In genomic region chr19:49498475-49498874, GRCh38 we compare ENCODE assay signal across 10 cellular contexts. TPM values are rescaled to one million over a fixed set of nuclear protein-coding genes. Genes with fewer than 3 reads are reported as not detected.
DNase-seq lines count a peak whose midpoint lies in the region; ATAC-seq and TF ChIP-seq lines count a peak whose summit lies in the region.
"Had no signal": no experiment of that assay in that cellular context is flagged by ENCODE, and none has a peak within 500 bp of the region (broad histone marks: within the 10 kb centered on the region; RNA-seq: fewer than 3 reads in every experiment).

No MANE protein-coding gene starts in this region.

- no peak for TF ChIP-seq POLR2A in IMR-90 (IDR thresholded peaks at IDR 0.05; ENCODE audit: low read depth, low read length)
- TF ChIP-seq POLR2A in erythroblast (IDR thresholded peaks at IDR 0.05; ENCODE audit: low read length), result no peak

- H3K27me3 Mint-ChIP-seq in Calu3 (ENCODE audit: unreplicated experiment) (no peaks in the 10 kb centered on the region), nephron progenitor cell (ENCODE audit: low read depth, poor library complexity) (peaks cover 10% of the 10 kb centered on the region)

- WGBS in IMR-90 (ENCODE audit: extremely low coverage in 2 of 2, insufficient read length in 1 of 2), 2 experiments, result 100% methylated on average over 1 of the region's 7 CpGs; no CpG with 5 or more reads in 1 of the 2 experiments

- BruUV-seq in Calu3 (replicated peaks; lab: Mats Ljungman, UMichigan) (no TSS peak), IMR-90 (replicated peaks; lab: Mats Ljungman, UMichigan) (no TSS peak)

- no peak overlapping the region for H3K4ac ChIP-seq in IMR-90 (ENCODE audit: low read depth, low read length)

- H3K4me2 ChIP-seq in IMR-90 (ENCODE audit: low read depth, low read length), result no peak overlapping the region

- no peak overlapping the region for H3K27ac ChIP-seq in IMR-90 (ENCODE audit: insufficient read depth, low read length)
- H3K27ac ChIP-seq: foreskin keratinocyte had no signal

- H3K9me3 Mint-ChIP-seq in Calu3 (ENCODE audit: low read depth, unreplicated experiment) (no peaks in the 10 kb centered on the region), nephron progenitor cell (peaks cover 7% of the 10 kb centered on the region)

- DNase-seq in Calu3 (no peak), IMR-90 (no peak), adipocyte (ENCODE audit: low read depth) (no peak), nephron progenitor cell (no peak), activated gamma-delta T cell treated with Interleukin-2 at 50 U/mL for 16 hours (no peak), NCI-H2196 (lab: John Stamatoyannopoulos, UW; ENCODE audit: unreplicated experiment) (no peak), erythroblast (lab: John Stamatoyannopoulos, UW) (no peak), NCI-H748 treated with DMSO at 0.1 percent for 48 hours (lab: John Stamatoyannopoulos, UW) (no peak)
- DNase-seq: foreskin keratinocyte, NCI-H2107 had no signal

- H3K23ac ChIP-seq in IMR-90 (ENCODE audit: low read depth, low read length), result 0 out of 2 replicates have a peak overlapping the region, but pooled peaks have one; percentile 24

- no peak overlapping the region for H2BK120ac ChIP-seq in IMR-90 (ENCODE audit: low read depth, low read length)

- peaks cover 77% of the 10 kb centered on the region for H3K36me3 Mint-ChIP-seq in Calu3 (ENCODE audit: insufficient read depth, unreplicated experiment)
- peaks cover 31% of the 10 kb centered on the region for H3K36me3 Mint-ChIP-seq in nephron progenitor cell (ENCODE audit: low read depth)

- TF ChIP-seq CTCF in Calu3 (IDR thresholded peaks at IDR 0.05; ENCODE audit: unreplicated experiment) (no peak), IMR-90 (conservative IDR thresholded peaks at IDR 0.05; ENCODE audit: low read depth, low read length) (no peak), nephron progenitor cell (IDR thresholded peaks at IDR 0.05) (no peak)

- no peaks in the 10 kb centered on the region for H3K9me1 ChIP-seq in IMR-90 (ENCODE audit: insufficient read depth, low read length)

- H2AFZ ChIP-seq in IMR-90 (replicated peaks; ENCODE audit: low read length, poor library complexity), result no peak overlapping the region

- no peak overlapping the region for H3K14ac ChIP-seq in IMR-90 (replicated peaks; ENCODE audit: low read depth, low read length)

- H2BK15ac ChIP-seq in IMR-90 (ENCODE audit: low read depth, low read length), result no peak overlapping the region

- H4K8ac ChIP-seq in IMR-90 (ENCODE audit: low read depth in 2 of 2, low read length in 2 of 2), result no peak overlapping the region

- H4K5ac ChIP-seq in IMR-90 (ENCODE audit: low read depth, low read length), result no peak overlapping the region

- H3K4me1 Mint-ChIP-seq in Calu3 (ENCODE audit: low read depth, unreplicated experiment) (peaks cover 11% of the 10 kb centered on the region), nephron progenitor cell (peaks cover 60% of the 10 kb centered on the region)

- H4K20me1 ChIP-seq in IMR-90 (ENCODE audit: insufficient read depth, low read length), result peaks cover 29% of the 10 kb centered on the region

- H3K4me3 Mint-ChIP-seq in Calu3 (ENCODE audit: low read depth, unreplicated experiment) (peak overlapping the region; percentile 12), nephron progenitor cell (peak overlapping the region; percentile 99)

- no peak overlapping the region for H3K56ac ChIP-seq in IMR-90 (ENCODE audit: extremely low read depth, insufficient read depth, low read length)

- no peak overlapping the region for H2BK5ac ChIP-seq in IMR-90 (ENCODE audit: low read depth, low read length, poor library complexity, severe bottlenecking)

- H3K18ac ChIP-seq in IMR-90 (ENCODE audit: low read depth, low read length), result no peak overlapping the region

- in situ Hi-C loops in IMR-90 (cut with MboI; ENCODE audit: low sequenced_read_pairs), result loop anchor here (10.0 kb wide), 1 partner anchor 166 kb away; the partner anchor contains the start of genes BCL2L12 and IRF3

- POLR2A ChIA-PET in IMR-90 (lab: Charles Lee; ENCODE audit: unreplicated experiment), result no interaction called here

- H4K91ac ChIP-seq in IMR-90 (ENCODE audit: insufficient read depth, low read depth, low read length), result no peak overlapping the region

- H3K36me3 ChIP-seq in IMR-90 (ENCODE audit: control insufficient read depth, insufficient read depth, low read length) (peaks cover 32% of the 10 kb centered on the region), adipocyte (ENCODE audit: control insufficient read depth, insufficient read depth, low read length, severe bottlenecking) (peaks cover 31% of the 10 kb centered on the region)

- TF ChIP-seq RAD21 in IMR-90 (IDR thresholded peaks at IDR 0.05; ENCODE audit: low read length), result no peak

- H3K27ac Mint-ChIP-seq in Calu3 (ENCODE audit: unreplicated experiment), result no peak overlapping the region
- H3K27ac Mint-ChIP-seq in nephron progenitor cell, result peak overlapping the region; percentile 92

- no peaks in the 10 kb centered on the region for H3K9me3 ChIP-seq in IMR-90 (ENCODE audit: control insufficient read depth, insufficient read depth, low read length)
- no peaks in the 10 kb centered on the region for H3K9me3 ChIP-seq in adipocyte (ENCODE audit: control insufficient read depth, low read length)

- no peak overlapping the region for H2AK9ac ChIP-seq in IMR-90 (replicated peaks; ENCODE audit: low read depth, low read length, poor library complexity)

- no peak for ATAC-seq in IMR-90 (ENCODE audit: low read depth)
- ATAC-seq: foreskin keratinocyte had no signal

- intact Hi-C loops in Calu3 (cut with micrococcal nuclease; ENCODE audit: unreplicated experiment), result no loop called here
- intact Hi-C loops in IMR-90 (cut with micrococcal nuclease), result no loop called here

- H3K79me1 ChIP-seq in IMR-90 (ENCODE audit: low read depth in 1 of 2, low read length in 2 of 2), result peaks cover 21 to 38% of the 10 kb centered on the region in 2 experiments

- H3K27me3 ChIP-seq in IMR-90 (ENCODE audit: control insufficient read depth, insufficient read depth, low read length) (no peaks in the 10 kb centered on the region), adipocyte (replicated peaks; ENCODE audit: control insufficient read depth, insufficient read depth, low read length) (no peaks in the 10 kb centered on the region)
- H3K27me3 ChIP-seq: foreskin keratinocyte had no signal

- no peak overlapping the region; the same call in 1 of the 2 replicates for H3K9ac ChIP-seq in IMR-90 (ENCODE audit: low read depth, low read length)
- H3K9ac ChIP-seq in adipocyte (ENCODE audit: low read length), result peak overlapping the region; percentile 100

- CTCF ChIA-PET in Calu3 (lab: Charles Lee) (interaction anchor here (1.0 kb wide), 1 partner anchor 48 kb away, joined by 3 read pairs; no protein-coding TSS in a partner anchor), IMR-90 (lab: Yijun Ruan, JAX) (no interaction called here)

- no peak overlapping the region for H2BK20ac ChIP-seq in IMR-90 (ENCODE audit: low read depth, low read length)

- dilution Hi-C loops in IMR-90 (cut with HindIII; ENCODE audit: low sequenced_read_pairs, unreplicated experiment), result no loop called here

- peaks cover 10% of the 10 kb centered on the region for H3K4me1 ChIP-seq in IMR-90 (ENCODE audit: control insufficient read depth, insufficient read depth, low read length)
- H3K4me1 ChIP-seq in adipocyte (ENCODE audit: control insufficient read depth, insufficient read depth, low read length), result peaks cover 41% of the 10 kb centered on the region
- H3K4me1 ChIP-seq: foreskin keratinocyte had no signal

- H2AK5ac ChIP-seq in IMR-90 (ENCODE audit: low read depth, low read length), result no peak overlapping the region

- H3K4me3 ChIP-seq in IMR-90 (ENCODE audit: insufficient read depth, low read depth, low read length) (no peak overlapping the region), adipocyte (ENCODE audit: low read length) (peak overlapping the region; percentile 39)

TF ChIP-seq in IMR-90, 13 proteins besides CTCF, POLR2A, EP300 and RAD21 (continues in another document):
- no peak for TF ChIP-seq CEBPB (IDR thresholded peaks at IDR 0.05; ENCODE audit: low read depth, low read length)
- TF ChIP-seq ELK1 (IDR thresholded peaks at IDR 0.05; ENCODE audit: borderline replicate concordance, low read depth, low read length), result no peak
- TF ChIP-seq RFX5 (IDR thresholded peaks at IDR 0.05; ENCODE audit: low read depth, low read length), result no peak

RNA-seq across cellular contexts. Expression of gene RPS11, which starts 2.2 kb away (rescaled TPM):
- total RNA-seq in Calu3 (2022) (1,643 and 1,795 TPM in 2 replicates), IMR-90 (2012; rRNA removed) (3,436 and 3,623 TPM in 2 replicates)
- 5,513 and 6,961 TPM in 2 replicates for polyA plus RNA-seq in IMR-90 (2012; rRNA removed)
- polyA plus RNA-seq in IMR-90 (2012; cell fraction: cytosol; rRNA removed), result 2,872 and 3,119 TPM in 2 replicates
- 985 and 2,521 TPM in 2 replicates for polyA plus RNA-seq in IMR-90 (2012; cell fraction: nucleus; rRNA removed; ENCODE audit: low replicate concordance)

RNA-seq across cellular contexts. Expression of gene RPL13A, which starts 11.1 kb away (rescaled TPM):
- total RNA-seq in Calu3 (2022) (1,844 and 1,993 TPM in 2 replicates), IMR-90 (2012; rRNA removed) (1,477 and 1,924 TPM in 2 replicates)
- 2,069 and 2,840 TPM in 2 replicates for polyA plus RNA-seq in IMR-90 (2012; rRNA removed)
- 3,282 and 4,112 TPM in 2 replicates for polyA plus RNA-seq in IMR-90 (2012; cell fraction: cytosol; rRNA removed)
- 1,203 and 1,338 TPM in 2 replicates for polyA plus RNA-seq in IMR-90 (2012; cell fraction: nucleus; rRNA removed; ENCODE audit: low replicate concordance)

RNA-seq across cellular contexts. Expression of gene FCGRT, which starts 14.0 kb away (rescaled TPM):
- total RNA-seq in Calu3 (2022) (80.8 and 95.4 TPM in 2 replicates), IMR-90 (2012; rRNA removed) (14.7 and 17.0 TPM in 2 replicates)
- 64.8 and 68.7 TPM in 2 replicates for polyA plus RNA-seq in IMR-90 (2012; rRNA removed)
- polyA plus RNA-seq in IMR-90 (2012; cell fraction: cytosol; rRNA removed), result 76.9 and 114 TPM in 2 replicates
- polyA plus RNA-seq in IMR-90 (2012; cell fraction: nucleus; rRNA removed; ENCODE audit: low replicate concordance), result 118 and 198 TPM in 2 replicates

RNA-seq across cellular contexts. Expression of gene FLT3LG, which starts 24.5 kb away (rescaled TPM):
- total RNA-seq in Calu3 (2022), result 4.8 and 7.1 TPM in 2 replicates
- total RNA-seq in IMR-90 (2012; rRNA removed), result 0.56 and 0.90 TPM in 2 replicates
- 8.3 and 10.2 TPM in 2 replicates for polyA plus RNA-seq in IMR-90 (2012; rRNA removed)
- 10.8 and 12.0 TPM in 2 replicates for polyA plus RNA-seq in IMR-90 (2012; cell fraction: cytosol; rRNA removed)
- polyA plus RNA-seq in IMR-90 (2012; cell fraction: nucleus; rRNA removed; ENCODE audit: low replicate concordance), result 11.4 and 22.4 TPM in 2 replicates

RNA-seq across cellular contexts. Expression of gene RCN3, which starts 29.3 kb away (rescaled TPM):
- total RNA-seq in Calu3 (2022) (5.0 and 7.6 TPM in 2 replicates), IMR-90 (2012; rRNA removed) (102 and 111 TPM in 2 replicates)
- 116 and 119 TPM in 2 replicates for polyA plus RNA-seq in IMR-90 (2012; rRNA removed)
- polyA plus RNA-seq in IMR-90 (2012; cell fraction: cytosol; rRNA removed), result 122 and 126 TPM in 2 replicates
- 53.7 and 82.6 TPM in 2 replicates for polyA plus RNA-seq in IMR-90 (2012; cell fraction: nucleus; rRNA removed; ENCODE audit: low replicate concordance)
